24 cellular contexts compared by ENCODE assay signal in genomic region chr18:13270279-13270911, GRCh38. TPM values are rescaled to one million over a fixed set of nuclear protein-coding genes. Genes with fewer than 3 reads are reported as not detected.
DNase-seq lines count a peak whose midpoint lies in the region; ATAC-seq lines count a peak whose summit lies in the region.
"Had no signal": no experiment of that assay in that cellular context is flagged by ENCODE, and none has a peak within 500 bp of the region (broad histone marks: within the 10 kb centered on the region; RNA-seq: fewer than 3 reads in every experiment).

No MANE protein-coding gene starts in this region.

- CTCF ChIA-PET in activated CD8-positive, alpha-beta memory T cell treated with anti-CD3 and anti-CD28 coated beads, Interleukin-2, amount 10 ng/mL, durations not matched to agents 7 days and 5 days (lab: Charles Lee), result no interaction called here

- no peaks in the 10 kb centered on the region for H3K9me3 Mint-ChIP-seq in activated CD8-positive, alpha-beta memory T cell treated with anti-CD3 and anti-CD28 coated beads, Interleukin-2, amount 10 ng/mL, durations not matched to agents 7 days and 5 days (ENCODE audit: low read depth)
- H3K9me3 Mint-ChIP-seq in CD4-positive, CD25-positive, alpha-beta regulatory T cell, result peaks cover 0 to 15% (median 0%) of the 10 kb centered on the region in 7 donors
- H3K9me3 Mint-ChIP-seq: activated CD4-positive, alpha-beta T cell treated with anti-CD3 and anti-CD28 coated beads, Interleukin-2, amount 10 ng/mL, durations not matched to agents 7 days and 5 days; T-helper 1 cell treated with Interleukin-12 subunit alpha and Interleukin-12 subunit beta and Interleukin-4 antibody, amounts not matched to agents 30 μg/mL and 1 μg/mL, for 36 hours had no signal

- no peaks in the 10 kb centered on the region for H3K27me3 ChIP-seq in CD4-positive, CD25-positive, alpha-beta regulatory T cell (ENCODE audit: control insufficient read depth, insufficient read depth, low read length)
- H3K27me3 ChIP-seq in rectal smooth muscle tissue (ENCODE audit: control insufficient read depth, insufficient read depth, low read length), result no peaks in the 10 kb centered on the region
- H3K27me3 ChIP-seq: ovary, upper lobe of right lung had no signal

- H3K27ac Mint-ChIP-seq in activated CD8-positive, alpha-beta memory T cell treated with anti-CD3 and anti-CD28 coated beads, Interleukin-2, amount 10 ng/mL, durations not matched to agents 7 days and 5 days, result no peak overlapping the region
- peak overlapping the region in 1 of 3 donors; percentile 33 for H3K27ac Mint-ChIP-seq in CD4-positive, CD25-positive, alpha-beta regulatory T cell
- H3K27ac Mint-ChIP-seq: activated CD4-positive, alpha-beta T cell treated with anti-CD3 and anti-CD28 coated beads, Interleukin-2, amount 10 ng/mL, durations not matched to agents 7 days and 5 days; T-helper 1 cell treated with Interleukin-12 subunit alpha and Interleukin-12 subunit beta and Interleukin-4 antibody, amounts not matched to agents 30 μg/mL and 1 μg/mL, for 36 hours had no signal

- peaks cover 63% of the 10 kb centered on the region for H3K4me1 ChIP-seq in CD4-positive, CD25-positive, alpha-beta regulatory T cell (ENCODE audit: control insufficient read depth, insufficient read depth, low read length, poor library complexity, severe bottlenecking)
- peaks cover 51% of the 10 kb centered on the region for H3K4me1 ChIP-seq in rectal smooth muscle tissue (ENCODE audit: control insufficient read depth, insufficient read depth, low read length)

- H3K9me3 ChIP-seq in CD4-positive, CD25-positive, alpha-beta regulatory T cell (ENCODE audit: control insufficient read depth in 2 of 2, low read length in 2 of 2), result no peaks in the 10 kb centered on the region
- H3K9me3 ChIP-seq: ovary, upper lobe of right lung had no signal

- H3K4me1 Mint-ChIP-seq in activated CD8-positive, alpha-beta memory T cell treated with anti-CD3 and anti-CD28 coated beads, Interleukin-2, amount 10 ng/mL, durations not matched to agents 7 days and 5 days, result peaks cover 50% of the 10 kb centered on the region
- peaks cover 37 to 95% (median 66%) of the 10 kb centered on the region in 4 donors for H3K4me1 Mint-ChIP-seq in CD4-positive, CD25-positive, alpha-beta regulatory T cell

- H3K27me3 Mint-ChIP-seq in activated CD8-positive, alpha-beta memory T cell treated with anti-CD3 and anti-CD28 coated beads, Interleukin-2, amount 10 ng/mL, durations not matched to agents 7 days and 5 days, result peaks cover 29% of the 10 kb centered on the region
- no peaks in the 10 kb centered on the region for H3K27me3 Mint-ChIP-seq in CD4-positive, CD25-positive, alpha-beta regulatory T cell
- H3K27me3 Mint-ChIP-seq: activated CD4-positive, alpha-beta T cell treated with anti-CD3 and anti-CD28 coated beads, Interleukin-2, amount 10 ng/mL, durations not matched to agents 7 days and 5 days had no signal

- H3K4me3 Mint-ChIP-seq in activated CD8-positive, alpha-beta memory T cell treated with anti-CD3 and anti-CD28 coated beads, Interleukin-2, amount 10 ng/mL, durations not matched to agents 7 days and 5 days, result no peak overlapping the region
- H3K4me3 Mint-ChIP-seq in CD4-positive, CD25-positive, alpha-beta regulatory T cell, result peak overlapping the region in 3 of 4 donors; percentile 11 to 27 (median 24)
- H3K4me3 Mint-ChIP-seq: activated CD4-positive, alpha-beta T cell treated with anti-CD3 and anti-CD28 coated beads, Interleukin-2, amount 10 ng/mL, durations not matched to agents 7 days and 5 days; T-helper 1 cell treated with Interleukin-12 subunit alpha and Interleukin-12 subunit beta and Interleukin-4 antibody, amounts not matched to agents 30 μg/mL and 1 μg/mL, for 36 hours had no signal

- H3K9ac ChIP-seq in rectal smooth muscle tissue (ENCODE audit: low read length), result no peak overlapping the region

- H3K4me3 ChIP-seq in CD4-positive, CD25-positive, alpha-beta regulatory T cell (ENCODE audit: low read depth, low read length), result no peak overlapping the region
- H3K4me3 ChIP-seq in rectal smooth muscle tissue (ENCODE audit: low read length), result no peak overlapping the region
- H3K4me3 ChIP-seq: ovary, upper lobe of right lung had no signal

- no peak for ATAC-seq in activated CD8-positive, alpha-beta memory T cell treated with anti-CD3 and anti-CD28 coated beads, Interleukin-2, amount 10 ng/mL, durations not matched to agents 7 days and 5 days
- ATAC-seq in CD4-positive, CD25-positive, alpha-beta regulatory T cell (ENCODE audit: low read depth in 2 of 2), result no peak
- ATAC-seq: HCT116; naive thymus-derived CD4-positive, alpha-beta T cell had no signal

- H3K27ac ChIP-seq in CD4-positive, CD25-positive, alpha-beta regulatory T cell (ENCODE audit: insufficient read depth, low read length, poor library complexity, severe bottlenecking), result no peak overlapping the region
- H3K27ac ChIP-seq in rectal smooth muscle tissue (ENCODE audit: low read depth, low read length), result peak overlapping the region; percentile 81
- H3K27ac ChIP-seq: ovary, upper lobe of right lung had no signal

- H3K36me3 ChIP-seq in CD4-positive, CD25-positive, alpha-beta regulatory T cell (ENCODE audit: control insufficient read depth, insufficient read depth, low read length), result no peaks in the 10 kb centered on the region
- no peaks in the 10 kb centered on the region for H3K36me3 ChIP-seq in rectal smooth muscle tissue (ENCODE audit: control insufficient read depth, insufficient read depth, low read length)
- H3K36me3 ChIP-seq: ovary, upper lobe of right lung had no signal

- H3K36me3 Mint-ChIP-seq in activated CD8-positive, alpha-beta memory T cell treated with anti-CD3 and anti-CD28 coated beads, Interleukin-2, amount 10 ng/mL, durations not matched to agents 7 days and 5 days, result no peaks in the 10 kb centered on the region
- H3K36me3 Mint-ChIP-seq in CD4-positive, CD25-positive, alpha-beta regulatory T cell, result peaks cover 18% of the 10 kb centered on the region

- peak; percentile 30 for DNase-seq in activated CD8-positive, alpha-beta memory T cell treated with anti-CD3 and anti-CD28 coated beads for 24 hours
- no peak for DNase-seq in activated CD8-positive, alpha-beta memory T cell treated with anti-CD3 and anti-CD28 coated beads, Interleukin-2, amount 10 ng/mL, durations not matched to agents 7 days and 5 days
- DNase-seq in CD4-positive, CD25-positive, alpha-beta regulatory T cell, result no peak
- peak; percentile 9 for DNase-seq in islet precursor cell
- DNase-seq in midbrain (lab: John Stamatoyannopoulos, UW), result no peak
- no peak for DNase-seq in UCSD-AML1 (lab: John Stamatoyannopoulos, UW; ENCODE audit: unreplicated experiment)
- no peak for DNase-seq in GF-D8 (lab: John Stamatoyannopoulos, UW)
- DNase-seq: activated CD4-positive, alpha-beta T cell treated with anti-CD3 and anti-CD28 coated beads, Interleukin-2, amount 10 ng/mL, durations not matched to agents 7 days and 5 days; activated gamma-delta T cell treated with Interleukin-2 at 50 U/mL for 16 hours; cortex of kidney; DMS53; kidney; mesenchymal stem cell; MV-4-11; naive thymus-derived CD4-positive, alpha-beta T cell; NCI-H1694 treated with DMSO at 0.1 percent for 48 hours; NCI-H526 treated with DMSO at 0.1 percent for 48 hours; ovary had no signal

RNA-seq across cellular contexts. Expression of gene LDLRAD4, which starts 51.8 kb away (rescaled TPM):
- 10 to 100 TPM; 33.9 to 44.5 TPM for total RNA-seq in activated CD8-positive, alpha-beta memory T cell treated with anti-CD3 and anti-CD28 coated beads, Interleukin-2, amount 10 ng/mL, durations not matched to agents 7 days and 5 days
- total RNA-seq in CD4-positive, CD25-positive, alpha-beta regulatory T cell, result 207 TPM
- 10 to 100 TPM; 42.4 to 58.7 (median 48.6) TPM for polyA plus RNA-seq in CD4-positive, CD25-positive, alpha-beta regulatory T cell
- total RNA-seq: bronchial epithelial cell, fibroblast of lung had no signal
- polyA plus RNA-seq: fibroblast of lung had no signal

Comparison
In these comparisons a context has a peak if more than half of its experiments do, and no peak if none do; other contexts are left out.
1. DNase-seq: peak in activated CD8-positive, alpha-beta memory T cell treated with anti-CD3 and anti-CD28 coated beads for 24 hours (single experiment) and islet precursor cell (single experiment); none in activated CD8-positive, alpha-beta memory T cell treated with anti-CD3 and anti-CD28 coated beads, Interleukin-2, amount 10 ng/mL, durations not matched to agents 7 days and 5 days (single experiment), CD4-positive, CD25-positive, alpha-beta regulatory T cell (0 of 3), midbrain (single experiment), UCSD-AML1 (single experiment) and GF-D8 (single experiment).